In the genomic region with DNA sequence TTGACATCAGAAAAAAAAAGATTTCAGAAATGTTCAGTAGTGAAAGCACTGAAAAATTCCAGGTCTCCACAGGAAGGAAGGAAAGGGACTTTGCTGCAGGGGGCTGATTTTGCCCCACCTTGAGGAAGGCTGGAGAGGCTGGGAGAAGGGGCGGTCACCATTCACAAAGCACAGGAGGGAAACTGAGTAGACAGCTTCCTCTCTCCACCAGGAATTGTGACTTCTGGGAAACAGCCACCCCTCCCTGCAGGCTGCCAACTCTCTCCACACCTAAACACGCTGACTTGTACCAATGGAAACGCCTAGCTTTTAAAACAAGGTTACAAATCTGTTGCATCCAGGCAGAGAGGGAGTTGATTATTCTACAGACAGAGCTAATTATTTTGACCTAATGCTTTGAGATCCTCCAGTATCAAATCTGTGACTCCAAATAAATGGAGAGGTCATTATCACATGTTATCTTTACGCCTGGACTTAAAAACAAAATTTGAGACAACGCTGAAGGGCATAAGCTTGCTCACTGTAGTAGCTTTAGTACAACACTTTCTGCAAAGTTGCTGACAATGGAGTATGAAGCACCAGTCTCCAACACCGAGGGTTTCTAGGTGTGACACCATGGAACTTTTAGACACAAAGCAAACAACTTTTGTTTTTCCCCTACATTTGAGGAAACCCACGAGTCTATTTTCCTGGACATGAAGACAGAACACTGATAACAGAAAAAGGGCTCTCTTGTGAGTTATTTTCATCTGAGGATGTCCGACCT, we compare ENCODE assay signal across 13 cellular contexts. TPM values are rescaled to one million over a fixed set of nuclear protein-coding genes. Genes with fewer than 3 reads are reported as not detected.
DNase-seq lines count a peak whose midpoint lies in the region; ATAC-seq and TF ChIP-seq lines count a peak whose summit lies in the region.
"Had no signal": no experiment of that assay in that cellular context is flagged by ENCODE, and none has a peak within 500 bp of the region (broad histone marks: within the 10 kb centered on the region; RNA-seq: fewer than 3 reads in every experiment).

No MANE protein-coding gene starts in this region.

- no peak for ATAC-seq in activated T-cell treated with anti-CD3 and anti-CD28 coated beads, Interleukin-2, amount 50 U/mL, for 4 hours
- no peak for ATAC-seq in GM21717 (IDR thresholded peaks at IDR 0.05; ENCODE audit: unreplicated experiment)

- no peak for TF ChIP-seq POLR2A in testis (IDR thresholded peaks at IDR 0.05)

- no peaks in the 10 kb centered on the region for H3K27me3 Mint-ChIP-seq in activated T-cell treated with anti-CD3 and anti-CD28 coated beads, Interleukin-2, amount 50 U/mL, for 4 hours (ENCODE audit: low read depth)
- H3K27me3 Mint-ChIP-seq in immature natural killer cell (ENCODE audit: low read depth in 3 of 3): peaks cover 0 to 2% (median 0%) of the 10 kb centered on the region in 3 donors

- peaks cover 4% of the 10 kb centered on the region for H3K36me3 ChIP-seq in adipocyte (ENCODE audit: control insufficient read depth, insufficient read depth, low read length, severe bottlenecking)
- no peaks in the 10 kb centered on the region for H3K36me3 ChIP-seq in testis (ENCODE audit: low read depth, missing control alignments)
- H3K36me3 ChIP-seq: thoracic aorta had no signal

- no peaks in the 10 kb centered on the region for H3K27me3 ChIP-seq in adipocyte (replicated peaks; ENCODE audit: control insufficient read depth, insufficient read depth, low read length)
- H3K27me3 ChIP-seq in testis: no peaks in the 10 kb centered on the region

- peaks cover under 1% of the 10 kb centered on the region for H3K36me3 Mint-ChIP-seq in activated T-cell treated with anti-CD3 and anti-CD28 coated beads, Interleukin-2, amount 50 U/mL, for 4 hours (ENCODE audit: insufficient read depth)
- peaks cover 0 to 3% (median 0%) of the 10 kb centered on the region in 3 donors for H3K36me3 Mint-ChIP-seq in immature natural killer cell

- peaks cover 56% of the 10 kb centered on the region for H3K4me1 Mint-ChIP-seq in activated T-cell treated with anti-CD3 and anti-CD28 coated beads, Interleukin-2, amount 50 U/mL, for 4 hours (ENCODE audit: low read depth)
- H3K4me1 Mint-ChIP-seq in immature natural killer cell: peaks cover 54 to 59% of the 10 kb centered on the region in 2 donors

- H3K4me3 ChIP-seq in adipocyte (ENCODE audit: low read length) (peak overlapping the region; percentile 64), testis (no peak overlapping the region)
- H3K4me3 ChIP-seq: thoracic aorta had no signal

- DNase-seq in activated T-cell treated with anti-CD3 and anti-CD28 coated beads, Interleukin-2, amount 50 U/mL, for 4 hours: no peak
- DNase-seq in activated T-cell treated with anti-CD3 and anti-CD28 coated beads for 4 hours: no peak
- no peak for DNase-seq in adipocyte (ENCODE audit: low read depth)
- DNase-seq in immature natural killer cell: peak; percentile 42 to 49 (median 47)
- DNase-seq in testis: peak; percentile 37
- no peak for DNase-seq in SHP77 treated with DMSO at 0.1 percent for 48 hours (lab: John Stamatoyannopoulos, UW)
- DNase-seq in activated CD4-positive, CD25-positive, alpha-beta regulatory T cell treated with anti-CD3 and anti-CD28 coated beads, Interleukin-2, amount 50 U/mL, for 72 hours: no peak
- DNase-seq: GDM1; H7; stimulated activated CD4-positive, alpha-beta T cell treated with anti-CD3 and anti-CD28 coated beads, Interleukin-4, amount 100 ng/mL, for 1 hour; T1000 had no signal

- H3K9me3 ChIP-seq in adipocyte (ENCODE audit: control insufficient read depth, low read length) (no peaks in the 10 kb centered on the region), testis (no peaks in the 10 kb centered on the region)
- H3K9me3 ChIP-seq: thoracic aorta had no signal

- peak overlapping the region; percentile 32 for H3K9ac ChIP-seq in adipocyte (ENCODE audit: low read length)

- peak overlapping the region; percentile 87 to 94 (median 93) for H3K27ac Mint-ChIP-seq in immature natural killer cell

- peak overlapping the region; percentile 76 for H3K4me3 Mint-ChIP-seq in activated T-cell treated with anti-CD3 and anti-CD28 coated beads, Interleukin-2, amount 50 U/mL, for 4 hours
- peak overlapping the region; percentile 71 to 88 (median 76) for H3K4me3 Mint-ChIP-seq in immature natural killer cell

- no peaks in the 10 kb centered on the region for H3K9me3 Mint-ChIP-seq in activated T-cell treated with anti-CD3 and anti-CD28 coated beads, Interleukin-2, amount 50 U/mL, for 4 hours
- H3K9me3 Mint-ChIP-seq in immature natural killer cell: no peaks in the 10 kb centered on the region

- intact Hi-C loops in testis (cut with DNase I; ENCODE audit: low total_unique reads): no loop called here

- WGBS in testis, 2 donors: 39 to 41% methylated on average over 8 of the region's 8 CpGs

- TF ChIP-seq CTCF in testis (IDR thresholded peaks at IDR 0.05): no peak

- H3K4me1 ChIP-seq in adipocyte (ENCODE audit: control insufficient read depth, insufficient read depth, low read length): peaks cover 27% of the 10 kb centered on the region
- H3K4me1 ChIP-seq in testis: peaks cover 34% of the 10 kb centered on the region

- H3K27ac ChIP-seq in testis: peak overlapping the region; percentile 34 to 48
- H3K27ac ChIP-seq: thoracic aorta had no signal

RNA-seq across cellular contexts. Expression of gene EPHA4, which starts 42.7 kb away (rescaled TPM):
- total RNA-seq in activated T-cell treated with anti-CD3 and anti-CD28 coated beads, Interleukin-2, amount 50 U/mL, for 4 hours: 1 to 10 TPM; 2.2 to 5.4 (median 2.4) TPM
- polyA plus RNA-seq in immature natural killer cell (10 to 100 TPM in 2 of 3 donors, 1 to 10 TPM in 1; 6.7 to 18.0 (median 14.2) TPM), testis (ENCODE audit: insufficient read depth, low read depth, low replicate concordance) (47.4 TPM)
- 100 to 1,000 TPM; 134 to 139 TPM for total RNA-seq in testis

Comparison
In these comparisons a context has a peak if more than half of its experiments do, and no peak if none do; other contexts are left out.
1. DNase-seq: peak in immature natural killer cell (3 of 3) and testis (single experiment); none in activated T-cell treated with anti-CD3 and anti-CD28 coated beads, Interleukin-2, amount 50 U/mL, for 4 hours (single experiment), activated T-cell treated with anti-CD3 and anti-CD28 coated beads for 4 hours (single experiment), adipocyte (single experiment), SHP77 treated with DMSO at 0.1 percent for 48 hours (single experiment) and activated CD4-positive, CD25-positive, alpha-beta regulatory T cell treated with anti-CD3 and anti-CD28 coated beads, Interleukin-2, amount 50 U/mL, for 72 hours (single experiment).
2. RNA of gene EPHA4, which starts 42.7 kb away (total RNA-seq): 134 to 139 TPM in testis; 2.2 to 5.4 TPM in activated T-cell treated with anti-CD3 and anti-CD28 coated beads, Interleukin-2, amount 50 U/mL, for 4 hours; every median in the first group is over 10 times any median in the second.